In genomic region chr17:17682293-17682736, GRCh38 we compare ENCODE assay signal across 1 cellular context.
TF ChIP-seq lines count a peak whose summit lies in the region.

No MANE protein-coding gene starts in this region.

TF ChIP-seq in HepG2, 621 proteins besides CTCF, POLR2A, EP300 and RAD21 (continued from another document and continues in another):
- no peak for TF ChIP-seq NFAT5 (CRISPR knock-in tag; IDR thresholded peaks at IDR 0.05)
- TF ChIP-seq MXD4 (CRISPR knock-in tag; IDR thresholded peaks at IDR 0.05) = no peak
- no peak for TF ChIP-seq GLMP (CRISPR knock-in tag; IDR thresholded peaks at IDR 0.05; ENCODE audit: borderline replicate concordance)
- peak; percentile 59; the same call in 1 of the 2 replicates for TF ChIP-seq ZMAT3 (CRISPR knock-in tag; conservative IDR thresholded peaks at IDR 0.05)
- TF ChIP-seq ARID2 (CRISPR knock-in tag; IDR thresholded peaks at IDR 0.05; ENCODE audit: borderline replicate concordance) = peak; percentile 50; the same call in 1 of the 2 replicates
- TF ChIP-seq BRF2 (CRISPR knock-in tag; IDR thresholded peaks at IDR 0.05) = no peak
- 0 out of 2 replicates have a peak, but pooled peaks have one; percentile 35 for TF ChIP-seq ZNF619 (CRISPR knock-in tag; IDR thresholded peaks at IDR 0.05)
- TF ChIP-seq PATZ1 (CRISPR knock-in tag; IDR thresholded peaks at IDR 0.05) = peak; percentile 62
- TF ChIP-seq RFX1 (IDR thresholded peaks at IDR 0.05) = no peak
- peak; percentile 63 for TF ChIP-seq AGO2 (optimal IDR thresholded peaks at IDR 0.05; ENCODE audit: low read depth, low read length)
- TF ChIP-seq RBFOX2 (IDR thresholded peaks at IDR 0.05; ENCODE audit: low read depth, low read length) = peak; percentile 56
- peak; percentile 14; the same call in 1 of the 2 replicates for TF ChIP-seq MED13 (CRISPR knock-in tag; IDR thresholded peaks at IDR 0.05)
- peak; percentile 74 for TF ChIP-seq ZFY (CRISPR knock-in tag; IDR thresholded peaks at IDR 0.05)
- TF ChIP-seq ZNF101 (CRISPR knock-in tag; IDR thresholded peaks at IDR 0.05; ENCODE audit: borderline replicate concordance, low read depth) = no peak
- no peak for TF ChIP-seq PHF21A (CRISPR knock-in tag; IDR thresholded peaks at IDR 0.05)
- no peak for TF ChIP-seq FOXP4 (CRISPR knock-in tag; IDR thresholded peaks at IDR 0.05)
- TF ChIP-seq ZNF850 (CRISPR knock-in tag; conservative IDR thresholded peaks at IDR 0.05) = peak; percentile 48; the same call in 1 of the 2 replicates
- TF ChIP-seq ZNF567 (CRISPR knock-in tag; IDR thresholded peaks at IDR 0.05; ENCODE audit: borderline replicate concordance) = 0 out of 2 replicates have a peak, but pooled peaks have one; percentile 40
- TF ChIP-seq HNRNPK (IDR thresholded peaks at IDR 0.05; ENCODE audit: low read depth, low read length, poor library complexity, severe bottlenecking) = peak; percentile 51
- TF ChIP-seq ZNF83 (CRISPR knock-in tag; IDR thresholded peaks at IDR 0.05; ENCODE audit: borderline replicate concordance) = 0 out of 2 replicates have a peak, but pooled peaks have one; percentile 40
- peak; percentile 57; the same call in 1 of the 2 replicates for TF ChIP-seq BORCS8-MEF2B (CRISPR knock-in tag; IDR thresholded peaks at IDR 0.05)
- TF ChIP-seq CREM (IDR thresholded peaks at IDR 0.05) = 0 out of 2 replicates have a peak, but pooled peaks have one; percentile 1
- TF ChIP-seq CREM (CRISPR knock-in tag; IDR thresholded peaks at IDR 0.05) = no peak
- TF ChIP-seq RBAK (CRISPR knock-in tag; IDR thresholded peaks at IDR 0.05) = no peak
- no peak for TF ChIP-seq HIC2 (CRISPR knock-in tag; IDR thresholded peaks at IDR 0.05; ENCODE audit: low read depth)
- TF ChIP-seq IRF9 (CRISPR knock-in tag; IDR thresholded peaks at IDR 0.05; ENCODE audit: borderline replicate concordance) = 0 out of 2 replicates have a peak, but pooled peaks have one; percentile 20
- no peak for TF ChIP-seq KLF9 (CRISPR knock-in tag; IDR thresholded peaks at IDR 0.05; ENCODE audit: low read depth)
- no peak for TF ChIP-seq ZNF737 (CRISPR knock-in tag; IDR thresholded peaks at IDR 0.05; ENCODE audit: borderline replicate concordance)
- no peak for TF ChIP-seq ATM (IDR thresholded peaks at IDR 0.05; ENCODE audit: borderline replicate concordance)
- no peak for TF ChIP-seq ZNF496 (CRISPR knock-in tag; IDR thresholded peaks at IDR 0.05; ENCODE audit: insufficient replicate concordance)
- TF ChIP-seq MEIS2 (CRISPR knock-in tag; IDR thresholded peaks at IDR 0.05) = peak; percentile 37; the same call in 1 of the 2 replicates
- TF ChIP-seq HMG20A (CRISPR knock-in tag; IDR thresholded peaks at IDR 0.05; ENCODE audit: borderline replicate concordance) = no peak
- TF ChIP-seq ZNF614 (CRISPR knock-in tag; IDR thresholded peaks at IDR 0.05; ENCODE audit: borderline replicate concordance) = 0 out of 2 replicates have a peak, but pooled peaks have one; percentile 22
- TF ChIP-seq CENPX (CRISPR knock-in tag; IDR thresholded peaks at IDR 0.05) = no peak
- 0 out of 2 replicates have a peak, but pooled peaks have one; percentile 80 for TF ChIP-seq MXD3 (CRISPR knock-in tag; IDR thresholded peaks at IDR 0.05)
- peak; percentile 41; the same call in 1 of the 2 replicates for TF ChIP-seq YEATS4 (CRISPR knock-in tag; IDR thresholded peaks at IDR 0.05; ENCODE audit: borderline replicate concordance)
- peak; percentile 56; the same call in 1 of the 2 replicates for TF ChIP-seq UBTF (CRISPR knock-in tag; IDR thresholded peaks at IDR 0.05)
- peak; percentile 68; the same call in 1 of the 2 replicates for TF ChIP-seq GABPB1 (CRISPR knock-in tag; IDR thresholded peaks at IDR 0.05)
